In the genomic region with DNA sequence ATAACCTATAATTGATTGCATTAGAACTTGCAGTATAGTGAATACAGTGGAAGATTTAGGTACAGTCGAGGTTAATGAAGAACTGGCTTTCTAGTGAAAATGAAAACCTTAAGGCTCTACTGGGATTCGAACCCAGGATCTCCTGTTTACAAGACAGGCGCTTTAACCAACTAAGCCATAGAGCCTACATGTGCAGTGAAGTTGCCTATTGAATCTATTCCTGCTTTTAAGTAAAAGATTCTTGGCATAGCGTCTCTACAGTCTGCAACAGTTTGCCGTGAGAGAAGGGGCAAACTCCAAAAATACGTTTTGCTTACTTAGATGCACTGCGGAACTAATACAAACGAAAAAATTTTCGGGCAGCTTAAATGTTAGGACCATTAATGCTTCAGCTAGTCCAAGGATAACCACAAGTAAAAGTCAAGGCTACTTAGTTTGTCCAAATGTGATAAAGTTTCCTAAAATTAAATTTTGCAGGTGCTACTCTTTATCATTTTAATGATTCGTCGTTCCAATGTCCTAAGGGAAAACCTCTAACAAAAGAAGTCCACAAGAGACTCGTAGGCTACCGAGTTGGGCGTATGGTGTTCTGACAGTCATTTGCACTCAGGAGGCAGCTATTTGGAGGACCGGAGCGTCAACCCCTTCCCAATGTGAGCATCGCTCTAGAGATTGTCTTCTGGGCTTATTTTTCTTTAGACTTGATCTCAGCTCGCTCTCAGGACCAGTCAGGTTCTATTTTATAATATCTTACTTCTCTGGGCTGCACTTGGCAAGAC, we compare ENCODE assay signal across 1 cellular context.
TF ChIP-seq lines count a peak whose summit lies in the region.

No MANE protein-coding gene starts in this region.

TF ChIP-seq in HEK293, 187 proteins besides CTCF, POLR2A, EP300 and RAD21 (continued from another document):
- TF ChIP-seq ZNF404 (tag by site-specific recombination; IDR thresholded peaks at IDR 0.05) (no peak), KLF10 (tag by site-specific recombination; IDR thresholded peaks at IDR 0.05) (peak; percentile 56; the same call in 1 of the 2 replicates), ZNF830 (tag by site-specific recombination; IDR thresholded peaks at IDR 0.05; ENCODE audit: low read depth) (no peak), ZNF394 (tag by site-specific recombination; IDR thresholded peaks at IDR 0.05; ENCODE audit: borderline replicate concordance) (peak; percentile 38; the same call in 1 of the 2 replicates), ZNF626 (tag by site-specific recombination; IDR thresholded peaks at IDR 0.05) (no peak), ZNF692 (tag by site-specific recombination; IDR thresholded peaks at IDR 0.05) (no peak), ZNF280C (tag by site-specific recombination; IDR thresholded peaks at IDR 0.05) (no peak), ZNF654 (tag by site-specific recombination; IDR thresholded peaks at IDR 0.05; ENCODE audit: low read depth) (no peak), ZNF510 (tag by site-specific recombination; IDR thresholded peaks at IDR 0.05; ENCODE audit: insufficient replicate concordance) (no peak), ZNF571 (tag by site-specific recombination; IDR thresholded peaks at IDR 0.05) (no peak)
- TF ChIP-seq, protein P1, sequence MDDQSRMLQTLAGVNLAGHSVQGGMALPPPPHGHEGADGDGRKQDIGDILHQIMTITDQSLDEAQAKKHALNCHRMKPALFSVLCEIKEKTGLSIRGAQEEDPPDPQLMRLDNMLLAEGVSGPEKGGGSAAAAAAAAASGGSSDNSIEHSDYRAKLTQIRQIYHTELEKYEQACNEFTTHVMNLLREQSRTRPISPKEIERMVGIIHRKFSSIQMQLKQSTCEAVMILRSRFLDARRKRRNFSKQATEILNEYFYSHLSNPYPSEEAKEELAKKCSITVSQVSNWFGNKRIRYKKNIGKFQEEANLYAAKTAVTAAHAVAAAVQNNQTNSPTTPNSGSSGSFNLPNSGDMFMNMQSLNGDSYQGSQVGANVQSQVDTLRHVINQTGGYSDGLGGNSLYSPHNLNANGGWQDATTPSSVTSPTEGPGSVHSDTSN (CRISPR knock-in tag; IDR thresholded peaks at IDR 0.05), result no peak
- TF ChIP-seq, protein P2, sequence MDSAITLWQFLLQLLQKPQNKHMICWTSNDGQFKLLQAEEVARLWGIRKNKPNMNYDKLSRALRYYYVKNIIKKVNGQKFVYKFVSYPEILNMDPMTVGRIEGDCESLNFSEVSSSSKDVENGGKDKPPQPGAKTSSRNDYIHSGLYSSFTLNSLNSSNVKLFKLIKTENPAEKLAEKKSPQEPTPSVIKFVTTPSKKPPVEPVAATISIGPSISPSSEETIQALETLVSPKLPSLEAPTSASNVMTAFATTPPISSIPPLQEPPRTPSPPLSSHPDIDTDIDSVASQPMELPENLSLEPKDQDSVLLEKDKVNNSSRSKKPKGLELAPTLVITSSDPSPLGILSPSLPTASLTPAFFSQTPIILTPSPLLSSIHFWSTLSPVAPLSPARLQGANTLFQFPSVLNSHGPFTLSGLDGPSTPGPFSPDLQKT (IDR thresholded peaks at IDR 0.05; ENCODE audit: borderline replicate concordance, low read depth, low read length), result no peak
TF ChIP-seq in HEK293: peak in this region for 37.
